Comparison of ENCODE assay signal across 1 cellular context in the genomic region with DNA sequence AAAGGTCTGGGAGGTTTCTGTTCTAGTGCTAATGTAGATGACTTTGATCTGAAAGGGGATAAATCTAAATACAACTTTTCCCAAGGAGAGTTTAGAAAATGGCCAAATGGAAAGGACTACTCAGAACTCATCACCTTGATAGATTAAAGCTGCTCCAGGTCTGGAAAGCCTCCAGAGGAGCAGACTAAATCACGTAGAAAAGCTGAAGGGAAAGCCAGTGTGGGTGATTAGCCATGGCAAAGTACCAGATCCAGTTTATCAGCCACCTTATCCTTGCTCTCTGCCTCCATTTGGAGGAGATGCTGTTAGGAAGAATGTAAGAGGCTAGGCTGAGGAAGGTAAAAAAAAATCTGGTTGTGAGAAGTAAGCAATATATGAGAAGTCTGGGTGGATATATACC.
TF ChIP-seq lines count a peak whose summit lies in the region.

No MANE protein-coding gene starts in this region.

TF ChIP-seq in SK-N-SH treated with all-trans-retinoic acid at 6 μM for 48 hours, 23 proteins besides CTCF, POLR2A, EP300 and RAD21 (continued from another document):
- no peak for TF ChIP-seq CSRNP3 (CRISPR knock-in tag; IDR thresholded peaks at IDR 0.05)
- TF ChIP-seq, protein P1, sequence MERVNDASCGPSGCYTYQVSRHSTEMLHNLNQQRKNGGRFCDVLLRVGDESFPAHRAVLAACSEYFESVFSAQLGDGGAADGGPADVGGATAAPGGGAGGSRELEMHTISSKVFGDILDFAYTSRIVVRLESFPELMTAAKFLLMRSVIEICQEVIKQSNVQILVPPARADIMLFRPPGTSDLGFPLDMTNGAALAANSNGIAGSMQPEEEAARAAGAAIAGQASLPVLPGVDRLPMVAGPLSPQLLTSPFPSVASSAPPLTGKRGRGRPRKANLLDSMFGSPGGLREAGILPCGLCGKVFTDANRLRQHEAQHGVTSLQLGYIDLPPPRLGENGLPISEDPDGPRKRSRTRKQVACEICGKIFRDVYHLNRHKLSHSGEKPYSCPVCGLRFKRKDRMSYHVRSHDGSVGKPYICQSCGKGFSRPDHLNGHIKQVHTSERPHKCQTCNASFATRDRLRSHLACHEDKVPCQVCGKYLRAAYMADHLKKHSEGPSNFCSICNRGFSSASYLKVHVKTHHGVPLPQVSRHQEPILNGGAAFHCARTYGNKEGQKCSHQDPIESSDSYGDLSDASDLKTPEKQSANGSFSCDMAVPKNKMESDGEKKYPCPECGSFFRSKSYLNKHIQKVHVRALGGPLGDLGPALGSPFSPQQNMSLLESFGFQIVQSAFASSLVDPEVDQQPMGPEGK (CRISPR knock-in tag; IDR thresholded peaks at IDR 0.05; ENCODE audit: borderline replicate concordance): no peak
- TF ChIP-seq, protein P2, sequence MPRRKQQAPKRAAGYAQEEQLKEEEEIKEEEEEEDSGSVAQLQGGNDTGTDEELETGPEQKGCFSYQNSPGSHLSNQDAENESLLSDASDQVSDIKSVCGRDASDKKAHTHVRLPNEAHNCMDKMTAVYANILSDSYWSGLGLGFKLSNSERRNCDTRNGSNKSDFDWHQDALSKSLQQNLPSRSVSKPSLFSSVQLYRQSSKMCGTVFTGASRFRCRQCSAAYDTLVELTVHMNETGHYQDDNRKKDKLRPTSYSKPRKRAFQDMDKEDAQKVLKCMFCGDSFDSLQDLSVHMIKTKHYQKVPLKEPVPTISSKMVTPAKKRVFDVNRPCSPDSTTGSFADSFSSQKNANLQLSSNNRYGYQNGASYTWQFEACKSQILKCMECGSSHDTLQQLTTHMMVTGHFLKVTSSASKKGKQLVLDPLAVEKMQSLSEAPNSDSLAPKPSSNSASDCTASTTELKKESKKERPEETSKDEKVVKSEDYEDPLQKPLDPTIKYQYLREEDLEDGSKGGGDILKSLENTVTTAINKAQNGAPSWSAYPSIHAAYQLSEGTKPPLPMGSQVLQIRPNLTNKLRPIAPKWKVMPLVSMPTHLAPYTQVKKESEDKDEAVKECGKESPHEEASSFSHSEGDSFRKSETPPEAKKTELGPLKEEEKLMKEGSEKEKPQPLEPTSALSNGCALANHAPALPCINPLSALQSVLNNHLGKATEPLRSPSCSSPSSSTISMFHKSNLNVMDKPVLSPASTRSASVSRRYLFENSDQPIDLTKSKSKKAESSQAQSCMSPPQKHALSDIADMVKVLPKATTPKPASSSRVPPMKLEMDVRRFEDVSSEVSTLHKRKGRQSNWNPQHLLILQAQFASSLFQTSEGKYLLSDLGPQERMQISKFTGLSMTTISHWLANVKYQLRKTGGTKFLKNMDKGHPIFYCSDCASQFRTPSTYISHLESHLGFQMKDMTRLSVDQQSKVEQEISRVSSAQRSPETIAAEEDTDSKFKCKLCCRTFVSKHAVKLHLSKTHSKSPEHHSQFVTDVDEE (CRISPR knock-in tag; IDR thresholded peaks at IDR 0.05): no peak
- TF ChIP-seq ESRRG (CRISPR knock-in tag; IDR thresholded peaks at IDR 0.05): no peak
- TF ChIP-seq ZNF565 (CRISPR knock-in tag; conservative IDR thresholded peaks at IDR 0.05; ENCODE audit: low read depth): no peak
- no peak for TF ChIP-seq TCF4 (CRISPR knock-in tag; IDR thresholded peaks at IDR 0.05; ENCODE audit: borderline replicate concordance)
- TF ChIP-seq, protein P3, sequence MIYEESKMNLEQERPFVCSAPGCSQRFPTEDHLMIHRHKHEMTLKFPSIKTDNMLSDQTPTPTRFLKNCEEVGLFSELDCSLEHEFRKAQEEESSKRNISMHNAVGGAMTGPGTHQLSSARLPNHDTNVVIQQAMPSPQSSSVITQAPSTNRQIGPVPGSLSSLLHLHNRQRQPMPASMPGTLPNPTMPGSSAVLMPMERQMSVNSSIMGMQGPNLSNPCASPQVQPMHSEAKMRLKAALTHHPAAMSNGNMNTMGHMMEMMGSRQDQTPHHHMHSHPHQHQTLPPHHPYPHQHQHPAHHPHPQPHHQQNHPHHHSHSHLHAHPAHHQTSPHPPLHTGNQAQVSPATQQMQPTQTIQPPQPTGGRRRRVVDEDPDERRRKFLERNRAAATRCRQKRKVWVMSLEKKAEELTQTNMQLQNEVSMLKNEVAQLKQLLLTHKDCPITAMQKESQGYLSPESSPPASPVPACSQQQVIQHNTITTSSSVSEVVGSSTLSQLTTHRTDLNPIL (CRISPR knock-in tag; IDR thresholded peaks at IDR 0.05; ENCODE audit: low read depth): no peak
- TF ChIP-seq ZNF8 (CRISPR knock-in tag; IDR thresholded peaks at IDR 0.05): no peak
- no peak for TF ChIP-seq TOX (CRISPR knock-in tag; IDR thresholded peaks at IDR 0.05; ENCODE audit: borderline replicate concordance)
- no peak for TF ChIP-seq PPARA (CRISPR knock-in tag; IDR thresholded peaks at IDR 0.05; ENCODE audit: borderline replicate concordance)
